Comparison of ENCODE assay signal across 9 cellular contexts in genomic region chr11:113415343-113415742, GRCh38. TPM values are rescaled to one million over a fixed set of nuclear protein-coding genes. Genes with fewer than 3 reads are reported as not detected.
"Had no signal": no experiment of that assay in that cellular context is flagged by ENCODE, and none has a peak within 500 bp of the region (broad histone marks: within the 10 kb centered on the region; RNA-seq: fewer than 3 reads in every experiment).

No MANE protein-coding gene starts in this region.

- H3K27ac ChIP-seq: GM23248 had no signal

- H3K9ac ChIP-seq: GM23248 had no signal

- ATAC-seq: GM23338, HCT116 had no signal

- H3K4me2 ChIP-seq: GM23338 had no signal

- H3K4me3 ChIP-seq: GM23248, GM23338, HAP-1 had no signal

- H3K4me1 ChIP-seq: HAP-1 had no signal

- H2AFZ ChIP-seq: GM23248, GM23338 had no signal

- H3K36me3 ChIP-seq: HAP-1 had no signal

- DNase-seq: GM23248, H7, H9, HCEC 1CT, HFFc6 had no signal

- H3K9me3 ChIP-seq: HAP-1 had no signal

RNA-seq across cellular contexts. Expression of gene ANKK1, which starts 27.8 kb away (rescaled TPM):
- total RNA-seq: GM23248, H1, H7, HFFc6 had no signal
- polyA plus RNA-seq: GM23248 had no signal

RNA-seq across cellular contexts. Expression of gene DRD2, which starts 59.9 kb away (rescaled TPM):
- total RNA-seq: GM23248, HFFc6 had no signal
- polyA plus RNA-seq: GM23248 had no signal
